Comparison of ENCODE assay signal across 8 cellular contexts in genomic region chr2:55420244-55420713, GRCh38. TPM values are rescaled to one million over a fixed set of nuclear protein-coding genes. Genes with fewer than 3 reads are reported as not detected.
DNase-seq lines count a peak whose midpoint lies in the region; ATAC-seq and TF ChIP-seq lines count a peak whose summit lies in the region.

No MANE protein-coding gene starts in this region.

- peak; percentile 28 for ATAC-seq in SK-N-SH treated with all-trans-retinoic acid at 6 μM for 48 hours

- DNase-seq in fibroblast of villous mesenchyme (ENCODE audit: low read depth) (no peak), retinal pigment epithelial cell (ENCODE audit: low read depth) (no peak), DMS114 treated with DMSO at 0.1 percent for 48 hours (lab: John Stamatoyannopoulos, UW; ENCODE audit: unreplicated experiment) (no peak), dermis blood vessel endothelial cell (no peak)
- no peak for DNase-seq in effector CD8-positive, alpha-beta T cell (lab: John Stamatoyannopoulos, UW)
- DNase-seq in stimulated activated CD4-positive, alpha-beta T cell treated with anti-CD3 and anti-CD28 coated beads, Interleukin-4, amount 100 ng/mL, for 1 hour = no peak

- H3K4me3 ChIP-seq in GM12875 (ENCODE audit: low read depth, low read length) (peak overlapping the region; percentile 84), fibroblast of villous mesenchyme (ENCODE audit: low read depth, low read length) (peak overlapping the region; percentile 91), retinal pigment epithelial cell (ENCODE audit: low read length) (peak overlapping the region; percentile 90)

- TF ChIP-seq CTCF in GM12875 (IDR thresholded peaks at IDR 0.05; ENCODE audit: borderline replicate concordance, insufficient read depth, low read depth, low read length) (no peak), fibroblast of villous mesenchyme (IDR thresholded peaks at IDR 0.05; ENCODE audit: insufficient read depth, low read depth, low read length) (no peak), retinal pigment epithelial cell (conservative IDR thresholded peaks at IDR 0.05; ENCODE audit: low read depth, low read length) (no peak)

TF ChIP-seq in SK-N-SH treated with all-trans-retinoic acid at 6 μM for 48 hours, 23 proteins besides CTCF, POLR2A, EP300 and RAD21:
- TF ChIP-seq ZFP3 (CRISPR knock-in tag; IDR thresholded peaks at IDR 0.05) = no peak
- no peak for TF ChIP-seq SNAI2 (CRISPR knock-in tag; IDR thresholded peaks at IDR 0.05)
- no peak for TF ChIP-seq GLIS3 (CRISPR knock-in tag; IDR thresholded peaks at IDR 0.05)
- no peak for TF ChIP-seq RARB (CRISPR knock-in tag; IDR thresholded peaks at IDR 0.05)
- no peak for TF ChIP-seq OSR1 (CRISPR knock-in tag; IDR thresholded peaks at IDR 0.05)
- no peak for TF ChIP-seq ZFP30 (CRISPR knock-in tag; IDR thresholded peaks at IDR 0.05)
- TF ChIP-seq POU6F1 (CRISPR knock-in tag; IDR thresholded peaks at IDR 0.05; ENCODE audit: borderline replicate concordance, low read depth) = no peak
- no peak for TF ChIP-seq ISL1 (CRISPR knock-in tag; IDR thresholded peaks at IDR 0.05)
- TF ChIP-seq CREB5 (CRISPR knock-in tag; IDR thresholded peaks at IDR 0.05; ENCODE audit: low read depth) = no peak
- no peak for TF ChIP-seq TCF4 (CRISPR knock-in tag; IDR thresholded peaks at IDR 0.05; ENCODE audit: borderline replicate concordance)
- TF ChIP-seq CSRNP3 (CRISPR knock-in tag; IDR thresholded peaks at IDR 0.05) = no peak

RNA-seq across cellular contexts. Expression of gene CCDC88A, which starts 0.6 kb away (rescaled TPM):
- total RNA-seq in fibroblast of villous mesenchyme (61.2 and 70.8 TPM in 2 replicates), dermis blood vessel endothelial cell (51.6 and 75.4 TPM in 2 replicates)
